ENCODE assay signal across 8 cellular contexts in genomic region chr3:168096210-168096795, GRCh38. TPM values are rescaled to one million over a fixed set of nuclear protein-coding genes. Genes with fewer than 3 reads are reported as not detected.
DNase-seq lines count a peak whose midpoint lies in the region; ATAC-seq, FAIRE-seq and TF ChIP-seq lines count a peak whose summit lies in the region.

No MANE protein-coding gene starts in this region.

- peak overlapping the region; percentile 80 for H3K4me3 Mint-ChIP-seq in MCF 10A (ENCODE audit: unreplicated experiment)

- no peaks in the 10 kb centered on the region for H3K9me3 Mint-ChIP-seq in MCF 10A (ENCODE audit: unreplicated experiment)

- H3K36me3 ChIP-seq in HAP-1 (replicated peaks): no peaks in the 10 kb centered on the region; the same call in 1 of the 2 replicates
- H3K36me3 ChIP-seq in iPS-18a (ENCODE audit: control insufficient read depth, low read depth, low read length): no peaks in the 10 kb centered on the region
- no peaks in the 10 kb centered on the region for H3K36me3 ChIP-seq in gastrocnemius medialis

- BruUV-seq in MCF 10A (replicated peaks; lab: Mats Ljungman, UMichigan): TSS peak; percentile 84

- peak; percentile 55 for FAIRE-seq in RCC 7860 (lab: Jason Lieb, UNC)

- H3K4me3 ChIP-seq in HAP-1 (peak overlapping the region; percentile 65), iPS-18a (ENCODE audit: low read length) (peak overlapping the region; percentile 87), gastrocnemius medialis (peak overlapping the region; percentile 73 to 92 (median 88))

- peak overlapping the region; percentile 46 for H3K27ac ChIP-seq in iPS-18a (ENCODE audit: low read length)
- H3K27ac ChIP-seq in gastrocnemius medialis: peak overlapping the region; percentile 92 to 97 (median 94)

- peaks cover 18% of the 10 kb centered on the region for H3K4me1 Mint-ChIP-seq in MCF 10A (ENCODE audit: insufficient read depth, unreplicated experiment)

- CTCF ChIA-PET in MCF 10A (lab: Yijun Ruan, JAX): interaction anchor here (0.8 to 5.3 kb wide), 10 partner anchors 12 to 69 kb away, joined by 3 to 78 read pairs (median 3); no protein-coding TSS in a partner anchor

- H3K27ac Mint-ChIP-seq in MCF 10A (ENCODE audit: low read depth, unreplicated experiment): peak overlapping the region; percentile 85

- POLR2A ChIA-PET in MCF 10A (lab: Yijun Ruan, JAX): interaction anchor here (0.5 to 5.1 kb wide), 12 partner anchors 10 to 1673 kb away, joined by 3 to 39 read pairs (median 5); partner anchors contain the start of genes ACTRT3 and SERPINI1

- TF ChIP-seq CTCF in MCF 10A (IDR thresholded peaks at IDR 0.05; ENCODE audit: unreplicated experiment) (no peak), gastrocnemius medialis (IDR thresholded peaks at IDR 0.05 in 4 of 5, conservative IDR thresholded peaks at IDR 0.05 in 1 of 5) (no peak)

- no peak for TF ChIP-seq POLR2A in gastrocnemius medialis (IDR thresholded peaks at IDR 0.05)

- intact Hi-C loops in MCF 10A (cut with micrococcal nuclease) (loop anchor here (1.0 kb wide), 2 partner anchors 49 to 69 kb away; no protein-coding TSS in a partner anchor), gastrocnemius medialis (cut with DNase I; ENCODE audit: low total_unique reads) (loop anchor here (1.0 kb wide), 2 partner anchors 49 to 69 kb away; no protein-coding TSS in a partner anchor)

- DNase-seq in activated T-cell treated with anti-CD3 and anti-CD28 coated beads for 48 hours (ENCODE audit: low read depth): peak; percentile 7
- no peak for DNase-seq in activated T-cell treated with anti-CD3 and anti-CD28 coated beads, Interleukin-2, amount 50 U/mL, for 48 hours
- peak; percentile 81 to 86 for DNase-seq in HAP-1 (ENCODE audit: low spot score in 2 of 2)
- DNase-seq in LoVo (ENCODE audit: low spot score): peak; percentile 78
- peak; percentile 74 for DNase-seq in RCC 7860 (ENCODE audit: low spot score)
- peak; percentile 91 for DNase-seq in MCF 10A (ENCODE audit: unreplicated experiment)
- DNase-seq in gastrocnemius medialis: peak; percentile 58 to 71

- no peaks in the 10 kb centered on the region for H3K27me3 ChIP-seq in HAP-1 (ENCODE audit: low read depth)
- peaks cover 4% of the 10 kb centered on the region for H3K27me3 ChIP-seq in iPS-18a (ENCODE audit: control insufficient read depth, insufficient read depth, low read length)
- no peaks in the 10 kb centered on the region for H3K27me3 ChIP-seq in gastrocnemius medialis

- in situ Hi-C loops in HAP-1 (cut with MboI; ENCODE audit: low sequenced_read_pairs): no loop called here
- in situ Hi-C loops in gastrocnemius medialis (cut with MboI; ENCODE audit: low sequenced_read_pairs in 4 of 4): loop anchor here in 1 of 4 donors (10.0 kb wide), 1 partner anchor 52 kb away; no protein-coding TSS in a partner anchor

- H3K4me1 ChIP-seq in HAP-1 (peaks cover 38% of the 10 kb centered on the region), iPS-18a (ENCODE audit: control insufficient read depth, low read depth, low read length) (peaks cover 37% of the 10 kb centered on the region), gastrocnemius medialis (peaks cover 36 to 39% of the 10 kb centered on the region in 2 donors)

- H3K9me3 ChIP-seq in HAP-1 (no peaks in the 10 kb centered on the region), iPS-18a (ENCODE audit: control insufficient read depth, low read depth, low read length) (no peaks in the 10 kb centered on the region), gastrocnemius medialis (no peaks in the 10 kb centered on the region)

- H3K9ac ChIP-seq in iPS-18a (ENCODE audit: low read length): peak overlapping the region; percentile 72

- ATAC-seq in gastrocnemius medialis: peak; percentile 65 to 67

- no peaks in the 10 kb centered on the region for H3K27me3 Mint-ChIP-seq in MCF 10A (ENCODE audit: insufficient read depth, unreplicated experiment)

- H3K36me3 Mint-ChIP-seq in MCF 10A (ENCODE audit: insufficient read depth, unreplicated experiment): peaks cover 12% of the 10 kb centered on the region

RNA-seq across cellular contexts. Expression of gene GOLIM4, which starts 0.6 kb away (rescaled TPM):
- total RNA-seq in MCF 10A (2022) (21.5 and 25.8 TPM in 2 replicates), gastrocnemius medialis (10 to 100 TPM; 13.0 to 20.8 (median 17.8) TPM)

Comparison
In these comparisons a context has a peak if more than half of its experiments do, and no peak if none do; other contexts are left out.
1. DNase-seq: peak in activated T-cell treated with anti-CD3 and anti-CD28 coated beads for 48 hours (single experiment), HAP-1 (2 of 2), LoVo (single experiment), RCC 7860 (single experiment), MCF 10A (single experiment) and gastrocnemius medialis (2 of 2); none in activated T-cell treated with anti-CD3 and anti-CD28 coated beads, Interleukin-2, amount 50 U/mL, for 48 hours (0 of 2).
2. Peak in every context shown above with its lines, with median percentiles within 50 percentile points of each other: H3K4me3 ChIP-seq.